In the genomic region with DNA sequence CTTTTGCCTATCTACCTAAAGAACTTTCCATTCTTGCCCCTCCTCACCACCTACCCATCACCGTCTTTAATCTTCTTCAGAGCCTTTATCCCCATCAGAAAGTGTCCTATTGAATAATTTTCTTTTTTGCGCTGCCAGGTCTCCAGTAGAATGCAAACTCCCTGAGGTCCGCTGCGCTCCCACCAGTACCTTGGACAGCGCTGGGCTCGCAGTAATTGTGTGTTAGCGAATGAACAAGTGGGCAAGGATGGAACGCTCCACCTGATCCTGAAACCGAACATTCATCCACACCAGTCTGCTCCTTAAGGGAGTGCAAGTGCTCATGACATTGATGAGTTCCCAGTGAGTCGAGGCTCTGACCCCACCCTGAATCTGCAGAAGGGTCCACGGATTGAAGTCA, we compare ENCODE assay signal across 28 cellular contexts.
"Had no signal": no experiment of that assay in that cellular context is flagged by ENCODE, and none has a peak within 500 bp of the region (broad histone marks: within the 10 kb centered on the region; RNA-seq: fewer than 3 reads in every experiment).

No MANE protein-coding gene starts in this region.

- H3K4me2 ChIP-seq: hepatocyte, smooth muscle cell had no signal

- H2AFZ ChIP-seq: hepatocyte, parathyroid adenoma had no signal

- H3K36me3 Mint-ChIP-seq: memory B cell, natural killer cell had no signal

- H3K4me1 Mint-ChIP-seq: memory B cell, natural killer cell, neural crest cell had no signal

- H3K9me3 ChIP-seq: gastroesophageal sphincter, heart left ventricle, neutrophil, thyroid gland, vagina had no signal

- DNase-seq: dorsolateral prefrontal cortex; effector CD4-positive, alpha-beta T cell; foreskin fibroblast; heart left ventricle; kidney; natural killer cell; stimulated activated CD4-positive, alpha-beta T cell treated with anti-CD3 and anti-CD28 coated beads, Interleukin-12 subunit alpha, Interleukin-12 subunit beta, amount 100 ng/mL, for 4 hours; stimulated activated CD4-positive, alpha-beta T cell treated with anti-CD3 and anti-CD28 coated beads, Interleukin-1b, Interleukin-23, amount 100 ng/mL, for 48 hours; stimulated activated CD4-positive, alpha-beta T cell treated with anti-CD3 and anti-CD28 coated beads, Interleukin-4, amount 100 ng/mL, for 1 hour; stimulated activated CD8-positive, alpha-beta memory T cell treated with anti-CD3 and anti-CD28 coated beads, Interleukin-4, amount 100 ng/mL, for 48 hours; stimulated activated naive CD4-positive, alpha-beta T cell treated with Interleukin-2 at 50 U/mL for 16 hours; stomach; thyroid gland; trophoblast cell had no signal

- ATAC-seq: esophagus mucosa, gastroesophageal sphincter, heart left ventricle, left lobe of liver, natural killer cell, sciatic nerve had no signal

- H3K27ac ChIP-seq: dorsolateral prefrontal cortex, epithelial cell of prostate, gastroesophageal sphincter, heart left ventricle, hepatocyte, neutrophil, parathyroid adenoma, stomach, thyroid gland, vagina had no signal

- H3K9ac ChIP-seq: parathyroid adenoma had no signal

- H3K27me3 ChIP-seq: dorsolateral prefrontal cortex, gastroesophageal sphincter, heart left ventricle, hepatocyte, neutrophil, thyroid gland, vagina had no signal

- H3K4me3 ChIP-seq: dorsolateral prefrontal cortex, gastroesophageal sphincter, heart left ventricle, hepatocyte, lung, smooth muscle cell, stomach, thyroid gland, vagina had no signal

- FAIRE-seq: kidney had no signal

- H3K4me3 Mint-ChIP-seq: memory B cell, natural killer cell, neural crest cell had no signal

- H3K79me2 ChIP-seq: hepatocyte had no signal

- H3K9me3 Mint-ChIP-seq: memory B cell, natural killer cell had no signal

- H3K36me3 ChIP-seq: gastroesophageal sphincter, heart left ventricle, neutrophil, stomach, thyroid gland, vagina had no signal

- H3K27ac Mint-ChIP-seq: memory B cell, natural killer cell, progenitor cell of endocrine pancreas had no signal

- H3K4me1 ChIP-seq: gastroesophageal sphincter, heart left ventricle, parathyroid adenoma, thyroid gland, vagina had no signal
